Comparison of ENCODE assay signal across 1 cellular context in the genomic region with DNA sequence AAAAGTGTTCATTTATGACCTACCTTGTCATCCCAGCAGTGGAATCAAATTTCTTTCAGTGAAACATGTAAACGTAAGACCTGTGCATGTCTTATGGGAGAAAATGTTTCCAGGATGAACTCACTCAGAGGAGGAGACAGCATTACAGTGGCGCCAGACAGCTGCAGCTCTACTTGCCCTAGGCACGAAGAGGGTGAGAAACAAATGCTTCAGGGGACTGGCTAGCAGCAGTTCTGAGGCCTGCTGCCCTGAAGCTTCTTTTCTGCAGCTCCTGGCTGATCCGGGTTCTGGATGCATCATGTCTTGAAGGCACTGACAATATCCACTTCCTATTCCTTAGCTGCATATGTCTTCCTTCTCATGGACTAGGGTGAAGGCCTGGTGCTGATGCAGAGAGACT.
TF ChIP-seq lines count a peak whose summit lies in the region.

No MANE protein-coding gene starts in this region.

TF ChIP-seq in neural cell, 6 proteins besides CTCF, POLR2A, EP300 and RAD21 (continued from another document):
- TF ChIP-seq, protein P1, sequence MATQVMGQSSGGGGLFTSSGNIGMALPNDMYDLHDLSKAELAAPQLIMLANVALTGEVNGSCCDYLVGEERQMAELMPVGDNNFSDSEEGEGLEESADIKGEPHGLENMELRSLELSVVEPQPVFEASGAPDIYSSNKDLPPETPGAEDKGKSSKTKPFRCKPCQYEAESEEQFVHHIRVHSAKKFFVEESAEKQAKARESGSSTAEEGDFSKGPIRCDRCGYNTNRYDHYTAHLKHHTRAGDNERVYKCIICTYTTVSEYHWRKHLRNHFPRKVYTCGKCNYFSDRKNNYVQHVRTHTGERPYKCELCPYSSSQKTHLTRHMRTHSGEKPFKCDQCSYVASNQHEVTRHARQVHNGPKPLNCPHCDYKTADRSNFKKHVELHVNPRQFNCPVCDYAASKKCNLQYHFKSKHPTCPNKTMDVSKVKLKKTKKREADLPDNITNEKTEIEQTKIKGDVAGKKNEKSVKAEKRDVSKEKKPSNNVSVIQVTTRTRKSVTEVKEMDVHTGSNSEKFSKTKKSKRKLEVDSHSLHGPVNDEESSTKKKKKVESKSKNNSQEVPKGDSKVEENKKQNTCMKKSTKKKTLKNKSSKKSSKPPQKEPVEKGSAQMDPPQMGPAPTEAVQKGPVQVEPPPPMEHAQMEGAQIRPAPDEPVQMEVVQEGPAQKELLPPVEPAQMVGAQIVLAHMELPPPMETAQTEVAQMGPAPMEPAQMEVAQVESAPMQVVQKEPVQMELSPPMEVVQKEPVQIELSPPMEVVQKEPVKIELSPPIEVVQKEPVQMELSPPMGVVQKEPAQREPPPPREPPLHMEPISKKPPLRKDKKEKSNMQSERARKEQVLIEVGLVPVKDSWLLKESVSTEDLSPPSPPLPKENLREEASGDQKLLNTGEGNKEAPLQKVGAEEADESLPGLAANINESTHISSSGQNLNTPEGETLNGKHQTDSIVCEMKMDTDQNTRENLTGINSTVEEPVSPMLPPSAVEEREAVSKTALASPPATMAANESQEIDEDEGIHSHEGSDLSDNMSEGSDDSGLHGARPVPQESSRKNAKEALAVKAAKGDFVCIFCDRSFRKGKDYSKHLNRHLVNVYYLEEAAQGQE (IDR thresholded peaks at IDR 0.05; ENCODE audit: borderline replicate concordance) = no peak
- TF ChIP-seq SMC3 (conservative IDR thresholded peaks at IDR 0.05; ENCODE audit: poor library complexity) (no peak), TAF1 (IDR thresholded peaks at IDR 0.05; ENCODE audit: low read depth) (no peak)
